In genomic region chr7:123673137-123673732, GRCh38 we compare ENCODE assay signal across 19 cellular contexts. TPM values are rescaled to one million over a fixed set of nuclear protein-coding genes. Genes with fewer than 3 reads are reported as not detected.
DNase-seq lines count a peak whose midpoint lies in the region; ATAC-seq, FAIRE-seq and TF ChIP-seq lines count a peak whose summit lies in the region.
"Had no signal": no experiment of that assay in that cellular context is flagged by ENCODE, and none has a peak within 500 bp of the region (broad histone marks: within the 10 kb centered on the region; RNA-seq: fewer than 3 reads in every experiment).

No MANE protein-coding gene starts in this region.

- TF ChIP-seq EP300 in GM12878 (IDR thresholded peaks at IDR 0.05; ENCODE audit: borderline replicate concordance in 1 of 2, control insufficient read depth in 1 of 2, low read depth in 2 of 2, low read length in 2 of 2) = no peak

- H3K9me3 Mint-ChIP-seq in MCF 10A (ENCODE audit: unreplicated experiment) = no peaks in the 10 kb centered on the region
- H3K9me3 Mint-ChIP-seq: HFFc6 had no signal

- CTCF ChIA-PET in MCF 10A (lab: Yijun Ruan, JAX) (interaction anchor here (0.6 to 1.9 kb wide), 5 partner anchors 11 to 92 kb away, joined by 3 to 6 read pairs (median 5); no protein-coding TSS in a partner anchor), mammary epithelial cell (lab: Charles Lee; ENCODE audit: low non-redundant PET) (no interaction called here), GM12878 (lab: Yijun Ruan, JAX) (interaction anchor here (1.8 kb wide), 1 partner anchor 9 kb away, joined by 5 read pairs; no protein-coding TSS in a partner anchor)

- SMC1A ChIA-PET in GM12878 (lab: Charles Lee; ENCODE audit: uncharacterized antibody, unreplicated experiment) = no interaction called here

- H3K79me2 ChIP-seq in mammary epithelial cell (ENCODE audit: insufficient read depth, low read length) (no peaks in the 10 kb centered on the region), GM12878 (ENCODE audit: control insufficient read depth, insufficient read depth, low read length) (no peaks in the 10 kb centered on the region)

- peaks cover 27% of the 10 kb centered on the region for H3K4me1 ChIP-seq in mammary epithelial cell (ENCODE audit: insufficient read depth, low read length)
- H3K4me1 ChIP-seq in GM12878 (ENCODE audit: control insufficient read depth, insufficient read depth, low read length) = no peaks in the 10 kb centered on the region
- peaks cover 3% of the 10 kb centered on the region for H3K4me1 ChIP-seq in right cardiac atrium (ENCODE audit: control insufficient read depth, insufficient read depth, low read length)
- H3K4me1 ChIP-seq in gastrocnemius medialis = peaks cover 30 to 46% of the 10 kb centered on the region in 2 donors
- H3K4me1 ChIP-seq: BLaER1 treated with 17β-estradiol and CSF1 and Interleukin-3, amounts not matched to agents 10 nM and 100 nM had no signal

- WGBS in mammary epithelial cell (ENCODE audit: low coverage, missing lambda C conversion rate) = 85% methylated on average over 5 of the region's 5 CpGs
- 78% methylated on average over 5 of the region's 5 CpGs for WGBS in GM12878 (ENCODE audit: insufficient coverage, insufficient replicate concordance, low lambda C conversion rate, missing lambda C conversion rate)
- WGBS in right cardiac atrium = 92% methylated on average over 5 of the region's 5 CpGs

- H3K9me3 ChIP-seq in mammary epithelial cell (replicated peaks; ENCODE audit: insufficient read depth, low read length) = no peaks in the 10 kb centered on the region
- H3K9me3 ChIP-seq in GM12878 (replicated peaks; ENCODE audit: control insufficient read depth, insufficient read depth, low read length) = no peaks in the 10 kb centered on the region
- H3K9me3 ChIP-seq in right cardiac atrium (ENCODE audit: control insufficient read depth, low read length) = no peaks in the 10 kb centered on the region
- no peaks in the 10 kb centered on the region for H3K9me3 ChIP-seq in gastrocnemius medialis
- H3K9me3 ChIP-seq: BLaER1 treated with 17β-estradiol and CSF1 and Interleukin-3, amounts not matched to agents 10 nM and 100 nM had no signal

- TF ChIP-seq POLR2A in GM12878 (IDR thresholded peaks at IDR 0.05; ENCODE audit: low read depth, low read length) (peak; percentile 41; the same call in 1 of the 2 replicates), gastrocnemius medialis (IDR thresholded peaks at IDR 0.05) (no peak)

- no peak for TF ChIP-seq CTCF in MCF 10A (IDR thresholded peaks at IDR 0.05; ENCODE audit: unreplicated experiment)
- no peak for TF ChIP-seq CTCF in mammary epithelial cell (conservative IDR thresholded peaks at IDR 0.05 in 1 of 2, IDR thresholded peaks at IDR 0.05 in 1 of 2; ENCODE audit: extremely low read depth in 1 of 2, insufficient read depth in 1 of 2, low read depth in 1 of 2, low read length in 2 of 2)
- no peak for TF ChIP-seq CTCF in GM12878 (IDR thresholded peaks at IDR 0.05 in 2 of 3, conservative IDR thresholded peaks at IDR 0.05 in 1 of 3; ENCODE audit: control insufficient read depth in 2 of 3, extremely low read depth in 1 of 3, insufficient read depth in 1 of 3, low read depth in 3 of 3, low read length in 3 of 3)
- no peak for TF ChIP-seq CTCF in gastrocnemius medialis (IDR thresholded peaks at IDR 0.05 in 4 of 5, conservative IDR thresholded peaks at IDR 0.05 in 1 of 5)

- H3K4me2 ChIP-seq in mammary epithelial cell (ENCODE audit: insufficient read depth, low read depth, low read length) = no peak overlapping the region
- H3K4me2 ChIP-seq in GM12878 (ENCODE audit: control insufficient read depth, insufficient read depth) = no peak overlapping the region
- H3K4me2 ChIP-seq: BLaER1 treated with 17β-estradiol and CSF1 and Interleukin-3, amounts not matched to agents 10 nM and 100 nM had no signal

- dilution Hi-C loops in mammary epithelial cell (cut with HindIII; ENCODE audit: low sequenced_read_pairs) = no loop called here

- TF ChIP-seq RAD21 in GM12878 (IDR thresholded peaks at IDR 0.05; ENCODE audit: insufficient read depth, low read depth, low read length) = no peak

- POLR2A ChIA-PET in MCF 10A (lab: Yijun Ruan, JAX) = interaction anchor here (1.0 to 3.1 kb wide), 6 partner anchors 21 to 181 kb away, joined by 3 to 21 read pairs (median 3); partner anchors contain the start of gene WASL
- POLR2A ChIA-PET in GM12878 (lab: Charles Lee) = no interaction called here

- H4K20me1 ChIP-seq in mammary epithelial cell (ENCODE audit: insufficient read depth, low read length) (no peaks in the 10 kb centered on the region), GM12878 (ENCODE audit: control insufficient read depth, insufficient read depth) (no peaks in the 10 kb centered on the region)
- H4K20me1 ChIP-seq: BLaER1 treated with 17β-estradiol and CSF1 and Interleukin-3, amounts not matched to agents 10 nM and 100 nM had no signal

- peak overlapping the region; percentile 35 for H3K27ac Mint-ChIP-seq in MCF 10A (ENCODE audit: low read depth, unreplicated experiment)
- H3K27ac Mint-ChIP-seq: HFFc6 had no signal

- intact Hi-C loops in MCF 10A (cut with micrococcal nuclease) (no loop called here), mammary epithelial cell (cut with micrococcal nuclease) (no loop called here), GM12878 (cut with micrococcal nuclease; ENCODE audit: unreplicated experiment) (no loop called here), right cardiac atrium (cut with DNase I) (no loop called here), gastrocnemius medialis (cut with DNase I; ENCODE audit: low total_unique reads) (no loop called here)

- RAD21 ChIA-PET in GM12878 (lab: Charles Lee; ENCODE audit: unreplicated experiment) = no interaction called here

- H3K27ac ChIP-seq in mammary epithelial cell (ENCODE audit: insufficient read depth, low read depth, low read length) = no peak overlapping the region
- no peak overlapping the region for H3K27ac ChIP-seq in GM12878 (ENCODE audit: control insufficient read depth, insufficient read depth)
- H3K27ac ChIP-seq in right cardiac atrium (ENCODE audit: low read length) = peak overlapping the region; percentile 63
- peak overlapping the region; percentile 35 to 87 (median 79) for H3K27ac ChIP-seq in gastrocnemius medialis
- H3K27ac ChIP-seq: 22Rv1; BLaER1 treated with 17β-estradiol and CSF1 and Interleukin-3, amounts not matched to agents 10 nM and 100 nM had no signal

- no peak overlapping the region for H3K4me3 Mint-ChIP-seq in MCF 10A (ENCODE audit: unreplicated experiment)
- H3K4me3 Mint-ChIP-seq: HFFc6 had no signal

- no peaks in the 10 kb centered on the region for H3K27me3 Mint-ChIP-seq in MCF 10A (ENCODE audit: insufficient read depth, unreplicated experiment)

- H3K4me3 ChIP-seq in mammary epithelial cell (replicated peaks in 1 of 3; ENCODE audit: insufficient read depth in 1 of 3, low read depth in 2 of 3, low read length in 3 of 3) (no peak overlapping the region), GM12878 (no peak overlapping the region), right cardiac atrium (ENCODE audit: low read length) (no peak overlapping the region), gastrocnemius medialis (no peak overlapping the region)
- H3K4me3 ChIP-seq: BLaER1 treated with 17β-estradiol and CSF1 and Interleukin-3, amounts not matched to agents 10 nM and 100 nM had no signal

- H3K36me3 ChIP-seq in mammary epithelial cell (ENCODE audit: insufficient read depth, low read length) = no peaks in the 10 kb centered on the region
- H3K36me3 ChIP-seq in GM12878 (ENCODE audit: control insufficient read depth in 2 of 2, insufficient read depth in 2 of 2, low read length in 1 of 2) = no peaks in the 10 kb centered on the region
- H3K36me3 ChIP-seq in gastrocnemius medialis = no peaks in the 10 kb centered on the region

- BruUV-seq in MCF 10A (replicated peaks; lab: Mats Ljungman, UMichigan) (no TSS peak), mammary epithelial cell (replicated peaks; lab: Mats Ljungman, UMichigan) (no TSS peak), GM12878 (replicated peaks; lab: Mats Ljungman, UMichigan) (no TSS peak)

- H3K9ac ChIP-seq in mammary epithelial cell (ENCODE audit: insufficient read depth, low read length) (no peak overlapping the region), GM12878 (ENCODE audit: control insufficient read depth, insufficient read depth, low read length) (no peak overlapping the region)
- H3K9ac ChIP-seq: BLaER1 treated with 17β-estradiol and CSF1 and Interleukin-3, amounts not matched to agents 10 nM and 100 nM had no signal

- in situ Hi-C loops in mammary epithelial cell (cut with MboI; ENCODE audit: low sequenced_read_pairs in 2 of 2) = no loop called here
- in situ Hi-C loops in GM12878 (cut with MboI) = no loop called here
- in situ Hi-C loops in gastrocnemius medialis (cut with MboI; ENCODE audit: low sequenced_read_pairs in 4 of 4) = no loop called here

- DNase-seq in MCF 10A (ENCODE audit: unreplicated experiment) (no peak), mammary epithelial cell (no peak), GM12878 (ENCODE audit: low read depth, low spot score) (no peak), right cardiac atrium (no peak), gastrocnemius medialis (no peak), hypothalamus (lab: John Stamatoyannopoulos, UW) (no peak)
- DNase-seq in effector CD4-positive, alpha-beta T cell = no peak
- DNase-seq: GOT3, HFFc6, IMR-90, NCI-H1436 treated with DMSO at 0.1 percent for 48 hours, NCI-H2081 treated with DMSO at 0.1 percent for 48 hours, NCI-H345, NCI-H526 treated with DMSO at 0.1 percent for 48 hours had no signal

- H2AFZ ChIP-seq in mammary epithelial cell (ENCODE audit: low read depth, low read length) = no peak overlapping the region
- no peak overlapping the region for H2AFZ ChIP-seq in GM12878 (ENCODE audit: control insufficient read depth, low read depth, low read length)

- FAIRE-seq in GM12878 (lab: Jason Lieb, UNC) = no peak

- H3K4me1 Mint-ChIP-seq in MCF 10A (ENCODE audit: insufficient read depth, unreplicated experiment) = peaks cover 21% of the 10 kb centered on the region

- no peaks in the 10 kb centered on the region for H3K27me3 ChIP-seq in mammary epithelial cell (ENCODE audit: insufficient read depth, low read length)
- H3K27me3 ChIP-seq in GM12878 (replicated peaks in 1 of 2; ENCODE audit: control insufficient read depth in 2 of 2, insufficient read depth in 2 of 2, low read length in 1 of 2) = no peaks in the 10 kb centered on the region
- H3K27me3 ChIP-seq in right cardiac atrium (ENCODE audit: control insufficient read depth, insufficient read depth) = no peaks in the 10 kb centered on the region
- no peaks in the 10 kb centered on the region for H3K27me3 ChIP-seq in gastrocnemius medialis
- H3K27me3 ChIP-seq: BLaER1 treated with 17β-estradiol and CSF1 and Interleukin-3, amounts not matched to agents 10 nM and 100 nM had no signal

- H3K36me3 Mint-ChIP-seq in MCF 10A (ENCODE audit: insufficient read depth, unreplicated experiment) = peaks cover 5% of the 10 kb centered on the region

- no peak; the same call in 2 of the 3 replicates for ATAC-seq in GM12878
- peak in 1 of 2 donors; percentile 16 for ATAC-seq in right cardiac atrium
- ATAC-seq in gastrocnemius medialis = no peak
- no peak for ATAC-seq in GM19395 (IDR thresholded peaks at IDR 0.05; ENCODE audit: unreplicated experiment)

RNA-seq across cellular contexts. Expression of gene LMOD2, which starts 17.6 kb away (rescaled TPM):
- total RNA-seq in MCF 10A (2022) (not detected in 2 replicates), mammary epithelial cell (not detected), GM12878 (2014; rRNA removed) (not detected in 2 replicates), GM12878 (2014; rRNA removed; fragmentation: Illumina TruSeq; extraction: Trizol) (not detected in 2 replicates), GM12878 (2021) (not detected in 2 replicates), right cardiac atrium (100 to 1,000 TPM; 258 to 704 (median 329) TPM), gastrocnemius medialis (100 to 1,000 TPM; 150 to 518 (median 314) TPM)
- polyA plus RNA-seq in mammary epithelial cell (not detected), GM12878 (2011; rRNA removed) (not detected in 2 replicates), GM12878 (2014; fragmentation: Illumina TruSeq; extraction: Trizol) (not detected in 2 replicates), GM12878 (2014; fragmentation: Nextera tagmentation; extraction: Ambion mirVana) (not detected), GM12878 (2014; rRNA removed) (not detected in 2 replicates), GM12878 (2016; fragmentation: Nextera tagmentation; extraction: Ambion mirVana) (not detected), right cardiac atrium (849 TPM)
- not detected for polyA minus RNA-seq in mammary epithelial cell
- total RNA-seq in GM12878 (2013; cell fraction: nucleolus; rRNA removed) = not detected in 2 replicates
- not detected for polyA plus RNA-seq in GM12878 (2011; ENCODE audit: low read depth)
- polyA plus RNA-seq in GM12878 (2011; cell fraction: cytosol; rRNA removed) = not detected in 2 replicates
- not detected in 2 replicates for polyA plus RNA-seq in GM12878 (2011; cell fraction: nucleus; rRNA removed)
- polyA plus RNA-seq in GM12878 (2012) = 0.07 TPM in 1 of 2 replicates, not detected in the other
- polyA minus RNA-seq in GM12878 (2011; rRNA and poly(A)+ RNA removed) = not detected in 2 replicates
- polyA minus RNA-seq in GM12878 (2011; cell fraction: cytosol; rRNA and poly(A)+ RNA removed) = not detected in 2 replicates
- polyA minus RNA-seq in GM12878 (2011; cell fraction: nucleus; rRNA and poly(A)+ RNA removed) = not detected in 2 replicates
- total RNA-seq: Daoy, HFFc6, IMR-90, OCI-LY7 had no signal
- polyA plus RNA-seq: IMR-90 had no signal

Comparison
In these comparisons a context has a peak if more than half of its experiments do, and no peak if none do; other contexts are left out.
1. H3K27ac ChIP-seq: peak in right cardiac atrium (single experiment) and gastrocnemius medialis (4 of 4); none in mammary epithelial cell (single experiment) and GM12878 (single experiment).
2. RNA of gene LMOD2, which starts 17.6 kb away (total RNA-seq): 258 to 704 TPM in right cardiac atrium and 150 to 518 TPM in gastrocnemius medialis; not detected in MCF 10A, not detected in mammary epithelial cell and not detected in GM12878; every median in the first group is over 100 times any median in the second.